32 cellular contexts compared by ENCODE assay signal in genomic region chr4:120509719-120510118, GRCh38.
"Had no signal": no experiment of that assay in that cellular context is flagged by ENCODE, and none has a peak within 500 bp of the region (broad histone marks: within the 10 kb centered on the region; RNA-seq: fewer than 3 reads in every experiment).

No MANE protein-coding gene starts in this region.

- H3K9me3 ChIP-seq: lower lobe of right lung, pancreas, prostate gland, testis, thyroid gland, transverse colon, upper lobe of left lung, vagina had no signal

- ATAC-seq: left colon; left lung; lower lobe of right lung; natural killer cell; pancreas; right cardiac atrium; sciatic nerve; stimulated activated naive B cell treated with anti-CD40 and anti-IgM and Interleukin-4, amounts not matched to agents 10 μg/mL and 1 μg/mL and 100 μg/mL, for 72 hours; stimulated activated naive CD8-positive, alpha-beta T cell treated with anti-CD3 and anti-CD28 coated beads, Interleukin-15, Interleukin-2, amounts not matched to agents 100 U/mL and 50 U/mL, for 24 hours had no signal

- H3K4me3 ChIP-seq: left lung, lower lobe of right lung, pancreas, prostate gland, skin epidermis, stomach, testis, thyroid gland, transverse colon, upper lobe of left lung, vagina had no signal

- H3K27me3 ChIP-seq: left lung, pancreas, stomach, testis, thyroid gland, transverse colon, upper lobe of left lung, vagina had no signal

- H3K27ac Mint-ChIP-seq: immature natural killer cell; mesothelial cell of epicardium; naive B cell; natural killer cell; stimulated activated naive B cell treated with anti-CD40 and anti-IgM and Interleukin-4, amounts not matched to agents 10 μg/mL and 1 μg/mL and 100 μg/mL, for 72 hours had no signal

- FAIRE-seq: islet of Langerhans, kidney, pancreas had no signal

- DNase-seq: hypothalamus; immature natural killer cell; kidney; left colon; left lung; lower lobe of right lung; mammary epithelial cell; mesenchymal stem cell; naive B cell; natural killer cell; nucleus accumbens; posterior cingulate gyrus; retina; stimulated activated CD4-positive, alpha-beta T cell treated with anti-CD3 and anti-CD28 coated beads, Interleukin-12 subunit alpha, Interleukin-12 subunit beta, amount 100 ng/mL, for 4 hours; stimulated activated CD4-positive, alpha-beta T cell treated with anti-CD3 and anti-CD28 coated beads, Interleukin-15, amount 100 ng/mL, for 24 hours; stimulated activated CD4-positive, alpha-beta T cell treated with anti-CD3 and anti-CD28 coated beads, Interleukin-2, amount 100 ng/mL, for 24 hours; stimulated activated CD4-positive, alpha-beta T cell treated with anti-CD3 and anti-CD28 coated beads, Interleukin-4, amount 100 ng/mL, for 1 hour; stimulated activated naive B cell treated with anti-CD40 and anti-IgM and Interleukin-4, amounts not matched to agents 10 μg/mL and 1 μg/mL and 100 μg/mL, for 72 hours; stimulated activated naive CD8-positive, alpha-beta T cell treated with anti-CD3 and anti-CD28 coated beads, Interleukin-15, Interleukin-2, amounts not matched to agents 100 U/mL and 50 U/mL, for 24 hours; stomach; testis; thyroid gland; transverse colon; upper lobe of left lung had no signal

- H3K4me3 Mint-ChIP-seq: immature natural killer cell; mesothelial cell of epicardium; naive B cell; natural killer cell; stimulated activated naive B cell treated with anti-CD40 and anti-IgM and Interleukin-4, amounts not matched to agents 10 μg/mL and 1 μg/mL and 100 μg/mL, for 72 hours had no signal

- H3K4me1 ChIP-seq: left lung, lower lobe of right lung, pancreas, prostate gland, stomach, testis, thyroid gland, transverse colon, upper lobe of left lung, vagina had no signal

- H3K4me1 Mint-ChIP-seq: immature natural killer cell; mesothelial cell of epicardium; naive B cell; natural killer cell; stimulated activated naive B cell treated with anti-CD40 and anti-IgM and Interleukin-4, amounts not matched to agents 10 μg/mL and 1 μg/mL and 100 μg/mL, for 72 hours had no signal

- H3K27me3 Mint-ChIP-seq: naive B cell; stimulated activated naive B cell treated with anti-CD40 and anti-IgM and Interleukin-4, amounts not matched to agents 10 μg/mL and 1 μg/mL and 100 μg/mL, for 72 hours had no signal

- H3K36me3 Mint-ChIP-seq: immature natural killer cell; naive B cell; natural killer cell; stimulated activated naive B cell treated with anti-CD40 and anti-IgM and Interleukin-4, amounts not matched to agents 10 μg/mL and 1 μg/mL and 100 μg/mL, for 72 hours had no signal

- H3K27ac ChIP-seq: left lung, lower lobe of right lung, pancreas, prostate gland, skin epidermis, stomach, testis, thyroid gland, transverse colon, upper lobe of left lung, vagina had no signal

- H3K36me3 ChIP-seq: left lung, lower lobe of right lung, pancreas, prostate gland, stomach, thyroid gland, transverse colon, upper lobe of left lung, vagina had no signal
